ENCODE assay signal across 8 cellular contexts in genomic region chr5:74934949-74935751, GRCh38.
DNase-seq lines count a peak whose midpoint lies in the region; ATAC-seq and TF ChIP-seq lines count a peak whose summit lies in the region.

No MANE protein-coding gene starts in this region.

- no peak for ATAC-seq in HG02610 (IDR thresholded peaks at IDR 0.05; ENCODE audit: unreplicated experiment)
- no peak for ATAC-seq in HG03469 (IDR thresholded peaks at IDR 0.05; ENCODE audit: unreplicated experiment)

- DNase-seq in HFFc6 (peak; percentile 80), fibroblast of the conjunctiva (ENCODE audit: low read depth) (peak; percentile 21), mesenteric fat pad (ENCODE audit: low spot score) (no peak)
- peak; percentile 31 for DNase-seq in activated CD4-positive, alpha-beta memory T cell treated with anti-CD3 and anti-CD28 coated beads, Interleukin-2, amount 10 ng/mL, durations not matched to agents 7 days and 5 days
- DNase-seq in stimulated activated CD4-positive, alpha-beta T cell treated with anti-CD3 and anti-CD28 coated beads, TNF-alpha, amount 100 ng/mL, for 48 hours (ENCODE audit: low read depth in 3 of 3), result peak in 2 of 3 donors; percentile 1 to 21

- peak overlapping the region; percentile 52; the same call in 1 of the 2 replicates for H3K27ac Mint-ChIP-seq in HFFc6
- H3K27ac Mint-ChIP-seq in activated CD4-positive, alpha-beta memory T cell treated with anti-CD3 and anti-CD28 coated beads, Interleukin-2, amount 10 ng/mL, durations not matched to agents 7 days and 5 days, result peak overlapping the region; percentile 75

- H3K4me1 Mint-ChIP-seq in HFFc6 (ENCODE audit: low read depth), result peaks cover 36% of the 10 kb centered on the region
- peaks cover 30% of the 10 kb centered on the region for H3K4me1 Mint-ChIP-seq in activated CD4-positive, alpha-beta memory T cell treated with anti-CD3 and anti-CD28 coated beads, Interleukin-2, amount 10 ng/mL, durations not matched to agents 7 days and 5 days

- POLR2A ChIA-PET in activated CD4-positive, alpha-beta memory T cell treated with anti-CD3 and anti-CD28 coated beads, Interleukin-2, amount 10 ng/mL, durations not matched to agents 7 days and 5 days (lab: Charles Lee), result interaction anchor here (0.7 to 1.5 kb wide), 6 partner anchors 10 to 402 kb away, joined by 3 to 7 read pairs (median 4); partner anchors contain the start of genes GCNT4, GFM2, HMGCR and NSA2

- H3K9me3 Mint-ChIP-seq in HFFc6, result no peaks in the 10 kb centered on the region
- no peaks in the 10 kb centered on the region for H3K9me3 Mint-ChIP-seq in activated CD4-positive, alpha-beta memory T cell treated with anti-CD3 and anti-CD28 coated beads, Interleukin-2, amount 10 ng/mL, durations not matched to agents 7 days and 5 days

- H3K36me3 Mint-ChIP-seq in HFFc6 (ENCODE audit: low read depth), result no peaks in the 10 kb centered on the region
- H3K36me3 Mint-ChIP-seq in activated CD4-positive, alpha-beta memory T cell treated with anti-CD3 and anti-CD28 coated beads, Interleukin-2, amount 10 ng/mL, durations not matched to agents 7 days and 5 days (ENCODE audit: low read depth), result no peaks in the 10 kb centered on the region

- H3K4me3 Mint-ChIP-seq in HFFc6, result peak overlapping the region; percentile 31; the same call in 1 of the 2 replicates
- peak overlapping the region; percentile 23 for H3K4me3 Mint-ChIP-seq in activated CD4-positive, alpha-beta memory T cell treated with anti-CD3 and anti-CD28 coated beads, Interleukin-2, amount 10 ng/mL, durations not matched to agents 7 days and 5 days

- no peaks in the 10 kb centered on the region for H3K27me3 Mint-ChIP-seq in HFFc6 (ENCODE audit: insufficient read depth)
- H3K27me3 Mint-ChIP-seq in activated CD4-positive, alpha-beta memory T cell treated with anti-CD3 and anti-CD28 coated beads, Interleukin-2, amount 10 ng/mL, durations not matched to agents 7 days and 5 days, result peaks cover 9% of the 10 kb centered on the region

- CTCF ChIA-PET in activated CD4-positive, alpha-beta memory T cell treated with anti-CD3 and anti-CD28 coated beads, Interleukin-2, amount 10 ng/mL, durations not matched to agents 7 days and 5 days (lab: Charles Lee), result interaction anchor here (0.6 to 2.0 kb wide), 13 partner anchors 10 to 1302 kb away, joined by 3 to 15 read pairs (median 4); partner anchors contain the start of genes ANKRD31, GCNT4, GFM2 and NSA2

- no peak overlapping the region for H3K27ac ChIP-seq in C4-2B

- TF ChIP-seq CTCF in C4-2B (conservative IDR thresholded peaks at IDR 0.05) (peak; percentile 39), HFFc6 (IDR thresholded peaks at IDR 0.05) (peak; percentile 78)
